ENCODE assay signal across 8 cellular contexts in the genomic region with DNA sequence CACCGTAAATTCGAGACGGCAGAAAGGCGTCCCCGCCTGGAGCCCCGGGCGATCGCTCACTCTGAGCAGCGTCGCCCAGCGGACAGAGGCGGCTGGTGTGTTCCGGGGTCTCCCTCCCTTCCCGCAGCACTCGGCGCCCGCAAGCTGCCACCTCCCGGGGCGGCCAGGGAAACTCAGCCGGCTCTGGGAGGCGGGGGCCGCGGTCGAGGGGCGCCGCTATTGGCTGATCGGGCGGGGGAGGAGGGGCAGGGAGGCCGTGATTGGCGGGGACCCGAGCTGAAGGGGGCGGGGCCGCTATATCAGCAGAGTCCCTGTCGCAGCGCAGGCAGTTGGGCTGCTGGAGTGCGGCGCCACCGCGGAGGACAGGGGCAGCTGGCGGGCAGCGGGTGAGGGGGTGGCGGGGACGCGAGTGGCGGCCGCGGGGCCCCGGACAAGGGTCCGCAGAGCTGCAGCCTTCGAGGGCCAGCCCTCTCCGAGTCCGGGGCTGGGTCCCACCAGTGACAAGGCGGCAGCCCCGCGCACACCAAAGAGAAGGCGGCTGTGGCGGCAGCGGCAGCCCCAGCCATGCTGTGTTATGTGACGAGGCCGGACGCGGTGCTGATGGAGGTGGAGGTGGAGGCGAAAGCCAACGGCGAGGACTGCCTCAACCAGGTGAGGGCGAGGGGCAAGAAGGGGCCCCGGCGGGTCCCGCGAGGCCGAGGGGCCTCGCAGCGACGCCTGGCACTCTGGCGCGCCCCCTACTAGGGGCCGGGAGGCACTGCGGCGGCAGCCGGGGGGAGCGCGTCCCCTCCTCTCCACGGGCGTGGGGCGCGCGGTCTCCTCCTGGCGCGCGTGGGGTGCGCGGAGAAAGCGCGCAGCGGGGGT. TPM values are rescaled to one million over a fixed set of nuclear protein-coding genes. Genes with fewer than 3 reads are reported as not detected.
DNase-seq lines count a peak whose midpoint lies in the region; ATAC-seq and TF ChIP-seq lines count a peak whose summit lies in the region.

TSS of gene MYLIP (plus strand) at position 328 of the 864 bp plus-strand sequence. CDS start at position 565, 237 bp downstream.

- H3K4me3 ChIP-seq in colonic mucosa = peak within 1 kb of the TSS; percentile 91

- H3K27ac ChIP-seq in C4-2B = peak within 1 kb of the TSS; percentile 99
- H3K27ac ChIP-seq in colonic mucosa = peak within 1 kb of the TSS; percentile 92

- H3K36me3 ChIP-seq in colonic mucosa = no peaks in the 10 kb centered on the region

- ATAC-seq in GM19328 (IDR thresholded peaks at IDR 0.05; ENCODE audit: unreplicated experiment) (peak; percentile 74), HG03469 (IDR thresholded peaks at IDR 0.05; ENCODE audit: unreplicated experiment) (peak; percentile 54), left colon (peak; percentile 86)

- peak within 1 kb of the TSS; percentile 95 to 100 for H3K9ac ChIP-seq in colonic mucosa (ENCODE audit: low read depth in 2 of 2, low read length in 2 of 2)

- TF ChIP-seq CTCF in C4-2B (conservative IDR thresholded peaks at IDR 0.05) = peak; percentile 83
- TF ChIP-seq CTCF in colonic mucosa (IDR thresholded peaks at IDR 0.05) = peak; percentile 70

- H3K27me3 ChIP-seq in colonic mucosa = no peaks in the 10 kb centered on the region

- H3K9me3 ChIP-seq in colonic mucosa = no peaks in the 10 kb centered on the region

- intact Hi-C loops in colonic mucosa (cut with DNase I) = loop anchor here (5.0 kb wide), 1 partner anchor 437 kb away; no protein-coding TSS in a partner anchor
- intact Hi-C loops in left colon (cut with DNase I, micrococcal nuclease) = loop anchor here in 1 of 2 donors (10.0 kb wide), 1 partner anchor 56 kb away; no protein-coding TSS in a partner anchor

- DNase-seq in NCI-H526 (lab: John Stamatoyannopoulos, UW) (peak; percentile 89 to 98), colonic mucosa (peak; percentile 99), left colon (peak; percentile 97 to 99)
- DNase-seq in activated CD4-positive, alpha-beta T cell treated with anti-CD3 and anti-CD28 coated beads for 48 hours = peak; percentile 98
- DNase-seq in stimulated activated CD4-positive, alpha-beta T cell treated with anti-CD3 and anti-CD28 coated beads, Interleukin-1b, Interleukin-23, amount 100 ng/mL, for 4 hours (ENCODE audit: low read depth in 2 of 2) = peak; percentile 96 to 98

- H3K4me1 ChIP-seq in colonic mucosa = no peaks in the 10 kb centered on the region

RNA-seq across cellular contexts. Expression of gene MYLIP, which starts in this region (rescaled TPM):
- total RNA-seq in colonic mucosa (10 to 100 TPM; 23.9 to 32.2 TPM), left colon (10 to 100 TPM; 17.2 to 38.6 TPM)

Comparison
In these comparisons a context has a peak if more than half of its experiments do, and no peak if none do; other contexts are left out.
1. Peak in every context shown above with its lines: DNase-seq, ATAC-seq, H3K4me3 ChIP-seq and H3K27ac ChIP-seq.